ENCODE assay signal across 24 cellular contexts in genomic region chr17:28547096-28547622, GRCh38. TPM values are rescaled to one million over a fixed set of nuclear protein-coding genes. Genes with fewer than 3 reads are reported as not detected.
A peak's percentile ranks its signal among the peaks of the same experiment; 100 is the strongest.
DNase-seq lines count a peak whose midpoint lies in the region; ATAC-seq, FAIRE-seq and TF ChIP-seq lines count a peak whose summit lies in the region.
"Had no signal": no experiment of that assay in that cellular context is flagged by ENCODE, and none has a peak within 500 bp of the region (broad histone marks: within the 10 kb centered on the region; RNA-seq: fewer than 3 reads in every experiment).

No MANE protein-coding gene starts in this region.

- H3K79me2 ChIP-seq in mammary epithelial cell (ENCODE audit: insufficient read depth, low read length), result peaks cover 15% of the 10 kb centered on the region
- H3K79me2 ChIP-seq: parathyroid adenoma had no signal

- in situ Hi-C loops in mammary epithelial cell (cut with MboI; ENCODE audit: low sequenced_read_pairs in 2 of 2), result no loop called here

- H3K9me3 Mint-ChIP-seq in MCF 10A (ENCODE audit: unreplicated experiment) (no peaks in the 10 kb centered on the region), T-cell (no peaks in the 10 kb centered on the region)

- H3K27ac Mint-ChIP-seq in MCF 10A (ENCODE audit: low read depth, unreplicated experiment), result no peak overlapping the region
- H3K27ac Mint-ChIP-seq in T-cell, result peak overlapping the region; percentile 79 to 90

- H3K27me3 Mint-ChIP-seq in MCF 10A (ENCODE audit: insufficient read depth, unreplicated experiment) (no peaks in the 10 kb centered on the region), T-cell (no peaks in the 10 kb centered on the region)

- H3K4me3 Mint-ChIP-seq in MCF 10A (ENCODE audit: unreplicated experiment) (no peak overlapping the region), T-cell (peak overlapping the region in 1 of 3 donors; percentile 97)
- H3K4me3 Mint-ChIP-seq: brain had no signal

- no peak overlapping the region for H3K4me2 ChIP-seq in mammary epithelial cell (ENCODE audit: insufficient read depth, low read depth, low read length)

- H3K4me1 Mint-ChIP-seq in MCF 10A (ENCODE audit: insufficient read depth, unreplicated experiment) (peaks cover 11% of the 10 kb centered on the region), T-cell (peaks cover 43 to 49% (median 48%) of the 10 kb centered on the region in 3 donors)

- H3K27me3 ChIP-seq in mammary epithelial cell (ENCODE audit: insufficient read depth, low read length) (no peaks in the 10 kb centered on the region), thymus (ENCODE audit: control insufficient read depth, insufficient read depth) (no peaks in the 10 kb centered on the region)
- H3K27me3 ChIP-seq: gastroesophageal sphincter, SJSA1 had no signal

- no peak overlapping the region for H3K9ac ChIP-seq in mammary epithelial cell (ENCODE audit: insufficient read depth, low read length)
- H3K9ac ChIP-seq: parathyroid adenoma had no signal

- WGBS in mammary epithelial cell (ENCODE audit: low coverage, missing lambda C conversion rate), result 81% methylated on average over 14 of the region's 14 CpGs
- WGBS in thymus, result 89% methylated on average over 14 of the region's 14 CpGs

- H3K36me3 ChIP-seq in mammary epithelial cell (ENCODE audit: insufficient read depth, low read length), result peaks cover 7% of the 10 kb centered on the region
- no peaks in the 10 kb centered on the region for H3K36me3 ChIP-seq in thymus (ENCODE audit: control insufficient read depth, insufficient read depth)

- CTCF ChIA-PET in mammary epithelial cell (lab: Charles Lee; ENCODE audit: low non-redundant PET) (no interaction called here), MCF 10A (lab: Yijun Ruan, JAX) (interaction anchor here (0.6 to 2.0 kb wide), 16 partner anchors 10 to 124 kb away, joined by 3 to 10 read pairs (median 4); partner anchors contain the start of gene PIGS), T-cell (lab: Charles Lee) (no interaction called here)

- no peaks in the 10 kb centered on the region for H4K20me1 ChIP-seq in mammary epithelial cell (ENCODE audit: insufficient read depth, low read length)

- no peak for ATAC-seq in T-cell (replicated peaks in 1 of 4)

- intact Hi-C loops in mammary epithelial cell (cut with micrococcal nuclease), result no loop called here
- intact Hi-C loops in MCF 10A (cut with micrococcal nuclease), result loop anchor here (10.0 kb wide), 1 partner anchor 212 kb away; the partner anchor contains the start of genes IFT20 and TNFAIP1

- no peaks in the 10 kb centered on the region for H3K9me3 ChIP-seq in mammary epithelial cell (replicated peaks; ENCODE audit: insufficient read depth, low read length)
- H3K9me3 ChIP-seq in thymus (ENCODE audit: control insufficient read depth), result no peaks in the 10 kb centered on the region
- H3K9me3 ChIP-seq: gastroesophageal sphincter, left ventricle myocardium inferior, SJSA1 had no signal

- no peak overlapping the region for H2AFZ ChIP-seq in mammary epithelial cell (ENCODE audit: low read depth, low read length)
- H2AFZ ChIP-seq: parathyroid adenoma had no signal

- no peak overlapping the region for H3K27ac ChIP-seq in mammary epithelial cell (ENCODE audit: insufficient read depth, low read depth, low read length)
- H3K27ac ChIP-seq in thymus (ENCODE audit: low read depth), result peak overlapping the region; percentile 32
- H3K27ac ChIP-seq: left ventricle myocardium inferior, parathyroid adenoma, SJSA1 had no signal

- no peak for FAIRE-seq in GM19239 (lab: Jason Lieb, UNC)
- FAIRE-seq in frontal cortex (lab: Jason Lieb, UNC), result no peak
- FAIRE-seq: D721Med, H1, TTC549 had no signal

- no peak overlapping the region for H3K4me3 ChIP-seq in mammary epithelial cell (replicated peaks in 1 of 3; ENCODE audit: insufficient read depth in 1 of 3, low read depth in 2 of 3, low read length in 3 of 3)
- H3K4me3 ChIP-seq in thymus (ENCODE audit: low read length), result no peak overlapping the region
- H3K4me3 ChIP-seq: gastroesophageal sphincter, left ventricle myocardium inferior, SJSA1 had no signal

- POLR2A ChIA-PET in MCF 10A (lab: Yijun Ruan, JAX), result interaction anchor here (0.9 kb wide), 2 partner anchors 19 to 25 kb away, joined by 3 to 4 read pairs; partner anchors contain the start of gene PIGS
- POLR2A ChIA-PET in T-cell (lab: Charles Lee), result no interaction called here

- DNase-seq in mammary epithelial cell (no peak), MCF 10A (ENCODE audit: unreplicated experiment) (no peak), T-cell (no peak), iPS-NIHi11 (ENCODE audit: low spot score) (peak; percentile 1), GM19239 (ENCODE audit: insufficient read length, low spot score) (no peak), frontal cortex (ENCODE audit: low spot score in 2 of 2) (no peak), NOMO-1 (lab: John Stamatoyannopoulos, UW; ENCODE audit: unreplicated experiment in 2 of 2) (no peak)
- DNase-seq: erythroblast; GDM1; IMR-90; left ventricle myocardium inferior; NCI-H2029 treated with DMSO at 0.1 percent for 48 hours; stimulated activated CD4-positive, alpha-beta T cell treated with anti-CD3 and anti-CD28 coated beads, Interleukin-4, amount 100 ng/mL, for 1 hour had no signal

- no peak for TF ChIP-seq CTCF in mammary epithelial cell (conservative IDR thresholded peaks at IDR 0.05 in 1 of 2, IDR thresholded peaks at IDR 0.05 in 1 of 2; ENCODE audit: extremely low read depth in 1 of 2, insufficient read depth in 1 of 2, low read depth in 1 of 2, low read length in 2 of 2)
- no peak for TF ChIP-seq CTCF in MCF 10A (IDR thresholded peaks at IDR 0.05; ENCODE audit: unreplicated experiment)

- H3K36me3 Mint-ChIP-seq in MCF 10A (ENCODE audit: insufficient read depth, unreplicated experiment) (peaks cover 6% of the 10 kb centered on the region), T-cell (peaks cover 7% of the 10 kb centered on the region)
- H3K36me3 Mint-ChIP-seq: brain had no signal

- dilution Hi-C loops in mammary epithelial cell (cut with HindIII; ENCODE audit: low sequenced_read_pairs), result loop anchor here (5.0 kb wide), 4 partner anchors 35 to 175 kb away; partner anchors contain the start of genes SARM1 and VTN

- TSS peak; percentile 21 for BruUV-seq in mammary epithelial cell (replicated peaks; lab: Mats Ljungman, UMichigan)
- no TSS peak for BruUV-seq in MCF 10A (replicated peaks; lab: Mats Ljungman, UMichigan)

- peaks cover 6% of the 10 kb centered on the region for H3K4me1 ChIP-seq in mammary epithelial cell (ENCODE audit: insufficient read depth, low read length)
- H3K4me1 ChIP-seq in thymus (ENCODE audit: control insufficient read depth, insufficient read depth, low read length), result peaks cover 18% of the 10 kb centered on the region

RNA-seq across cellular contexts. Expression of gene UNC119, which starts 5.3 kb away (rescaled TPM):
- total RNA-seq in mammary epithelial cell (10 to 100 TPM; 26.3 to 27.5 TPM), MCF 10A (2022) (12.5 and 13.7 TPM in 2 replicates), T-cell (10 to 100 TPM; 37.7 to 51.7 (median 44.5) TPM), frontal cortex (32.6 TPM)
- polyA plus RNA-seq in mammary epithelial cell (40.9 TPM), thymus (30.6 TPM)
- polyA minus RNA-seq in mammary epithelial cell, result 33.3 TPM

RNA-seq across cellular contexts. Expression of gene PIGS, which starts 24.2 kb away (rescaled TPM):
- total RNA-seq in mammary epithelial cell (10 to 100 TPM; 45.0 to 56.2 TPM), MCF 10A (2022) (50.5 and 56.1 TPM in 2 replicates), T-cell (10 to 100 TPM; 54.9 to 63.0 (median 60.9) TPM), frontal cortex (16.3 TPM)
- polyA plus RNA-seq in mammary epithelial cell (59.1 TPM), thymus (19.6 TPM)
- 125 TPM for polyA minus RNA-seq in mammary epithelial cell

RNA-seq across cellular contexts. Expression of gene ALDOC, which starts 29.5 kb away (rescaled TPM):
- total RNA-seq in mammary epithelial cell (10 to 100 TPM; 45.4 to 46.0 TPM), MCF 10A (2022) (2.4 and 6.0 TPM in 2 replicates), T-cell (10 to 100 TPM; 27.0 to 31.0 (median 28.4) TPM), frontal cortex (56.7 TPM)
- polyA plus RNA-seq in mammary epithelial cell (163 TPM), thymus (10.6 TPM)
- polyA minus RNA-seq in mammary epithelial cell, result 262 TPM

RNA-seq across cellular contexts. Expression of gene FOXN1, which starts 41.0 kb away (rescaled TPM):
- not detected for total RNA-seq in mammary epithelial cell
- not detected for polyA plus RNA-seq in mammary epithelial cell
- polyA minus RNA-seq in mammary epithelial cell, result not detected
- not detected in 2 replicates for total RNA-seq in MCF 10A (2022)
- total RNA-seq in T-cell, result not detected
- 6.5 TPM for polyA plus RNA-seq in thymus
- not detected for total RNA-seq in frontal cortex
- total RNA-seq: H1, IMR-90, left ventricle myocardium inferior, NCI-H460, OCI-LY7, SJSA1, skeletal muscle tissue had no signal
- polyA plus RNA-seq: H1, IMR-90 had no signal

RNA-seq across cellular contexts. Expression of gene SPAG5, which starts 51.7 kb away (rescaled TPM):
- total RNA-seq in mammary epithelial cell, result 10 to 100 TPM in 1 of 2 donors, 1 to 10 TPM in 1; 2.5 to 38.9 TPM
- 41.4 TPM for polyA plus RNA-seq in mammary epithelial cell
- polyA minus RNA-seq in mammary epithelial cell, result 88.4 TPM
- 31.5 and 38.1 TPM in 2 replicates for total RNA-seq in MCF 10A (2022)
- 10 to 100 TPM in 3 of 5 donors, 1 to 10 TPM in 2; 7.7 to 26.5 (median 10.3) TPM for total RNA-seq in T-cell
- polyA plus RNA-seq in thymus, result 19.4 TPM
- 3.7 TPM for total RNA-seq in frontal cortex
